Comparison of ENCODE assay signal across 7 cellular contexts in genomic region chr4:118353452-118353851, GRCh38. TPM values are rescaled to one million over a fixed set of nuclear protein-coding genes. Genes with fewer than 3 reads are reported as not detected.
DNase-seq lines count a peak whose midpoint lies in the region; ATAC-seq and TF ChIP-seq lines count a peak whose summit lies in the region.

No MANE protein-coding gene starts in this region.

- peaks cover 9% of the 10 kb centered on the region for H3K27me3 ChIP-seq in SJSA1 (replicated peaks)
- peaks cover 28 to 56% (median 30%) of the 10 kb centered on the region in 3 donors for H3K27me3 ChIP-seq in sigmoid colon
- peaks cover 37% of the 10 kb centered on the region for H3K27me3 ChIP-seq in transverse colon

- H3K36me3 ChIP-seq in SJSA1 (no peaks in the 10 kb centered on the region), sigmoid colon (no peaks in the 10 kb centered on the region), transverse colon (no peaks in the 10 kb centered on the region)

- no peak for TF ChIP-seq EP300 in sigmoid colon (IDR thresholded peaks at IDR 0.05)
- no peak for TF ChIP-seq EP300 in transverse colon (IDR thresholded peaks at IDR 0.05; ENCODE audit: low read depth)

- peaks cover 14% of the 10 kb centered on the region for H3K4me1 ChIP-seq in SJSA1 (replicated peaks)
- H3K4me1 ChIP-seq in sigmoid colon: peaks cover 0 to 17% (median 15%) of the 10 kb centered on the region in 4 donors
- H3K4me1 ChIP-seq in transverse colon: peaks cover 3 to 30% (median 5%) of the 10 kb centered on the region in 4 donors

- DNase-seq in SJSA1 (ENCODE audit: low read depth in 1 of 2, low spot score in 2 of 2) (no peak), fibroblast of mammary gland (ENCODE audit: low read depth) (no peak), sigmoid colon (no peak), caudate nucleus (lab: John Stamatoyannopoulos, UW) (no peak), NCI-H146 (lab: John Stamatoyannopoulos, UW) (no peak), transverse colon (no peak)

- intact Hi-C loops in sigmoid colon (cut with DNase I): loop anchor here (5.0 kb wide), 1 partner anchor 71 kb away; no protein-coding TSS in a partner anchor
- intact Hi-C loops in transverse colon (cut with DNase I; ENCODE audit: low total_unique reads): loop anchor here (5.0 kb wide), 1 partner anchor 71 kb away; no protein-coding TSS in a partner anchor

- no peak for TF ChIP-seq CTCF in fibroblast of mammary gland (conservative IDR thresholded peaks at IDR 0.05; ENCODE audit: control insufficient read depth, insufficient read depth, low read depth, low read length)
- TF ChIP-seq CTCF in sigmoid colon (IDR thresholded peaks at IDR 0.05): no peak
- TF ChIP-seq CTCF in transverse colon (IDR thresholded peaks at IDR 0.05): no peak

- ATAC-seq in GM21619 (IDR thresholded peaks at IDR 0.05; ENCODE audit: unreplicated experiment): peak; percentile 2

- peak overlapping the region; percentile 53 for H3K4me3 ChIP-seq in SJSA1
- peak overlapping the region; percentile 56 for H3K4me3 ChIP-seq in fibroblast of mammary gland (ENCODE audit: control insufficient read depth, low read depth, low read length)
- peak overlapping the region; percentile 32 to 55 (median 50) for H3K4me3 ChIP-seq in sigmoid colon
- peak overlapping the region in 2 of 4 donors; percentile 49 to 68 for H3K4me3 ChIP-seq in transverse colon

- in situ Hi-C loops in transverse colon (cut with MboI; ENCODE audit: low pct_ligation_motif_present in 1 of 4, low pct_unique_long_range_greater_than_20kb in 1 of 4, low sequenced_read_pairs in 3 of 4): no loop called here

- H3K27ac ChIP-seq in SJSA1: no peak overlapping the region
- no peak overlapping the region for H3K27ac ChIP-seq in sigmoid colon
- no peak overlapping the region for H3K27ac ChIP-seq in caudate nucleus (ENCODE audit: low read depth, low read length)
- H3K27ac ChIP-seq in transverse colon: peak overlapping the region in 1 of 4 donors; percentile 84

- H3K9me3 ChIP-seq in SJSA1 (replicated peaks): no peaks in the 10 kb centered on the region
- no peaks in the 10 kb centered on the region for H3K9me3 ChIP-seq in sigmoid colon
- no peaks in the 10 kb centered on the region for H3K9me3 ChIP-seq in transverse colon

- 19 to 24% methylated on average over 9 of the region's 9 CpGs for WGBS in sigmoid colon, 2 donors
- WGBS in transverse colon (ENCODE audit: low coverage in 1 of 2), 2 donors: 20 to 22% methylated on average over 8 to 9 of the region's 9 CpGs

- TF ChIP-seq POLR2A in sigmoid colon (IDR thresholded peaks at IDR 0.05): no peak
- no peak for TF ChIP-seq POLR2A in transverse colon (IDR thresholded peaks at IDR 0.05)

RNA-seq across cellular contexts. Expression of gene PRSS12, which starts 0.6 kb away (rescaled TPM):
- total RNA-seq in SJSA1 (2014; rRNA removed; shearing (Covaris generic)): 9.7 and 15.6 TPM in 2 replicates
- total RNA-seq in sigmoid colon: 1 to 10 TPM in 1 of 4 donors, under 1 TPM in 3; 0.28 to 1.3 (median 0.52) TPM
- polyA plus RNA-seq in sigmoid colon: 10 to 100 TPM in 1 of 3 donors, 1 to 10 TPM in 2; 6.2 to 16.1 (median 6.6) TPM
- 100 to 1,000 TPM in 1 of 4 donors, 10 to 100 TPM in 3; 58.0 to 146 (median 84.3) TPM for total RNA-seq in transverse colon
